ENCODE assay signal across 1 cellular context in the genomic region with DNA sequence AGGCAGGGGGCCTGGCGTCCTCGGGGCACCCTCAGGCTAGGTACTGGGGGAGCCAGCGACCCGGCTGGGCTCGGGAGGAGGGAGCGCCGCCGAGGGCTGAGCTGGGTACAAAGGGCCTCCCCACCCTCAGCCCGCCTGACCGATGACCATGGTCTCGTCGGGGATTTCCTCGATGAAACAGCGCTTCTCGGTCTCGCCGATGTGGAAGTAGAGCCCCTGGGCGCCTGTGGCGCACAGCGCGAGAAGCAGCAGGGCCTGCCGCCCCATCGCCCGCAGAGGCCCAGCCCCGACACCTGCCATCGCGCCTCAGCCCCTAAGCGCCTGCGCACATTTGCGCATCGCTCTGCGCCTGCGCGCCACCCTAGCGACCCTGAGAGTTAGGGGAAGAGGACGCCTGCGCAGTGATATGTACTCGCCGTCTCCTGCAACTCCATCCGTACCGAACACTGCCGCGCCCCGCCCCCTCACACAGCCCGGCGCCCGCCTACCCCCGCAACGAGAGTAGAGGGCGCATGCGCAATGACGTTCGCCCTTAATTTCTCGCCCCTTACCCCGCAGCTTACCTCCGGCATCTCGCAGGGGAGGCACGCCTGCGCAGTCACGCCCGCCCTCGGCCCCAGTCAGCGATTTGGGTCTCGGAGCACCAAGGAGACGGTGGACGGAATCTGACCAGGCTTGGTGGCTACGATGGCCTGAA.
A peak's percentile ranks its signal among the peaks of the same experiment; 100 is the strongest.
TF ChIP-seq lines count a peak whose summit lies in the region.

A gene (minus strand): TSS at position 325 of the 697 bp plus-strand sequence. CDS start 25 bp downstream, at position 300.

TF ChIP-seq in HepG2, 621 proteins besides CTCF, POLR2A, EP300 and RAD21 (continued from another document and continues in another):
- TF ChIP-seq, protein P1, sequence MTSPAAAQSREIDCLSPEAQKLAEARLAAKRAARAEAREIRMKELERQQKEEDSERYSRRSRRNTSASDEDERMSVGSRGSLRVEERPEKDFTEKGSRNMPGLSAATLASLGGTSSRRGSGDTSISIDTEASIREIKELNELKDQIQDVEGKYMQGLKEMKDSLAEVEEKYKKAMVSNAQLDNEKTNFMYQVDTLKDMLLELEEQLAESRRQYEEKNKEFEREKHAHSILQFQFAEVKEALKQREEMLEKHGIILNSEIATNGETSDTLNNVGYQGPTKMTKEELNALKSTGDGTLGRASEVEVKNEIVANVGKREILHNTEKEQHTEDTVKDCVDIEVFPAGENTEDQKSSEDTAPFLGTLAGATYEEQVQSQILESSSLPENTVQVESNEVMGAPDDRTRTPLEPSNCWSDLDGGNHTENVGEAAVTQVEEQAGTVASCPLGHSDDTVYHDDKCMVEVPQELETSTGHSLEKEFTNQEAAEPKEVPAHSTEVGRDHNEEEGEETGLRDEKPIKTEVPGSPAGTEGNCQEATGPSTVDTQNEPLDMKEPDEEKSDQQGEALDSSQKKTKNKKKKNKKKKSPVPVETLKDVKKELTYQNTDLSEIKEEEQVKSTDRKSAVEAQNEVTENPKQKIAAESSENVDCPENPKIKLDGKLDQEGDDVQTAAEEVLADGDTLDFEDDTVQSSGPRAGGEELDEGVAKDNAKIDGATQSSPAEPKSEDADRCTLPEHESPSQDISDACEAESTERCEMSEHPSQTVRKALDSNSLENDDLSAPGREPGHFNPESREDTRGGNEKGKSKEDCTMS (CRISPR knock-in tag; conservative IDR thresholded peaks at IDR 0.05): no peak
- TF ChIP-seq ZNF263 (CRISPR knock-in tag; IDR thresholded peaks at IDR 0.05): peak; percentile 71
- TF ChIP-seq ZNF589 (CRISPR knock-in tag; conservative IDR thresholded peaks at IDR 0.05): no peak
- TF ChIP-seq, protein P2, sequence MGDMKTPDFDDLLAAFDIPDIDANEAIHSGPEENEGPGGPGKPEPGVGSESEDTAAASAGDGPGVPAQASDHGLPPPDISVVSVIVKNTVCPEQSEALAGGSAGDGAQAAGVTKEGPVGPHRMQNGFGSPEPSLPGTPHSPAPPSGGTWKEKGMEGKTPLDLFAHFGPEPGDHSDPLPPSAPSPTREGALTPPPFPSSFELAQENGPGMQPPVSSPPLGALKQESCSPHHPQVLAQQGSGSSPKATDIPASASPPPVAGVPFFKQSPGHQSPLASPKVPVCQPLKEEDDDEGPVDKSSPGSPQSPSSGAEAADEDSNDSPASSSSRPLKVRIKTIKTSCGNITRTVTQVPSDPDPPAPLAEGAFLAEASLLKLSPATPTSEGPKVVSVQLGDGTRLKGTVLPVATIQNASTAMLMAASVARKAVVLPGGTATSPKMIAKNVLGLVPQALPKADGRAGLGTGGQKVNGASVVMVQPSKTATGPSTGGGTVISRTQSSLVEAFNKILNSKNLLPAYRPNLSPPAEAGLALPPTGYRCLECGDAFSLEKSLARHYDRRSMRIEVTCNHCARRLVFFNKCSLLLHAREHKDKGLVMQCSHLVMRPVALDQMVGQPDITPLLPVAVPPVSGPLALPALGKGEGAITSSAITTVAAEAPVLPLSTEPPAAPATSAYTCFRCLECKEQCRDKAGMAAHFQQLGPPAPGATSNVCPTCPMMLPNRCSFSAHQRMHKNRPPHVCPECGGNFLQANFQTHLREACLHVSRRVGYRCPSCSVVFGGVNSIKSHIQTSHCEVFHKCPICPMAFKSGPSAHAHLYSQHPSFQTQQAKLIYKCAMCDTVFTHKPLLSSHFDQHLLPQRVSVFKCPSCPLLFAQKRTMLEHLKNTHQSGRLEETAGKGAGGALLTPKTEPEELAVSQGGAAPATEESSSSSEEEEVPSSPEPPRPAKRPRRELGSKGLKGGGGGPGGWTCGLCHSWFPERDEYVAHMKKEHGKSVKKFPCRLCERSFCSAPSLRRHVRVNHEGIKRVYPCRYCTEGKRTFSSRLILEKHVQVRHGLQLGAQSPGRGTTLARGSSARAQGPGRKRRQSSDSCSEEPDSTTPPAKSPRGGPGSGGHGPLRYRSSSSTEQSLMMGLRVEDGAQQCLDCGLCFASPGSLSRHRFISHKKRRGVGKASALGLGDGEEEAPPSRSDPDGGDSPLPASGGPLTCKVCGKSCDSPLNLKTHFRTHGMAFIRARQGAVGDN (CRISPR knock-in tag; IDR thresholded peaks at IDR 0.05): peak; percentile 95
- TF ChIP-seq ZNF34 (CRISPR knock-in tag; IDR thresholded peaks at IDR 0.05; ENCODE audit: borderline replicate concordance): no peak
- no peak for TF ChIP-seq PRMT3 (CRISPR knock-in tag; IDR thresholded peaks at IDR 0.05; ENCODE audit: borderline replicate concordance, low read depth)
- TF ChIP-seq ZNF264 (CRISPR knock-in tag; IDR thresholded peaks at IDR 0.05): 0 out of 2 replicates have a peak, but pooled peaks have one; percentile 42
- peak; percentile 89 for TF ChIP-seq NAIF1 (CRISPR knock-in tag; IDR thresholded peaks at IDR 0.05; ENCODE audit: borderline replicate concordance)
- TF ChIP-seq, protein P3, sequence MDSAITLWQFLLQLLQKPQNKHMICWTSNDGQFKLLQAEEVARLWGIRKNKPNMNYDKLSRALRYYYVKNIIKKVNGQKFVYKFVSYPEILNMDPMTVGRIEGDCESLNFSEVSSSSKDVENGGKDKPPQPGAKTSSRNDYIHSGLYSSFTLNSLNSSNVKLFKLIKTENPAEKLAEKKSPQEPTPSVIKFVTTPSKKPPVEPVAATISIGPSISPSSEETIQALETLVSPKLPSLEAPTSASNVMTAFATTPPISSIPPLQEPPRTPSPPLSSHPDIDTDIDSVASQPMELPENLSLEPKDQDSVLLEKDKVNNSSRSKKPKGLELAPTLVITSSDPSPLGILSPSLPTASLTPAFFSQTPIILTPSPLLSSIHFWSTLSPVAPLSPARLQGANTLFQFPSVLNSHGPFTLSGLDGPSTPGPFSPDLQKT (CRISPR knock-in tag; IDR thresholded peaks at IDR 0.05; ENCODE audit: borderline replicate concordance): no peak
- peak; percentile 68; the same call in 1 of the 2 replicates for TF ChIP-seq ZNF746 (CRISPR knock-in tag; IDR thresholded peaks at IDR 0.05)
- no peak for TF ChIP-seq CHD4 (IDR thresholded peaks at IDR 0.05; ENCODE audit: borderline replicate concordance, low read length)
- TF ChIP-seq TGIF2 (CRISPR knock-in tag; IDR thresholded peaks at IDR 0.05): no peak
- TF ChIP-seq KLF15 (CRISPR knock-in tag; IDR thresholded peaks at IDR 0.05; ENCODE audit: borderline replicate concordance): 0 out of 2 replicates have a peak, but pooled peaks have one; percentile 80
- no peak for TF ChIP-seq JARID2 (CRISPR knock-in tag; IDR thresholded peaks at IDR 0.05; ENCODE audit: insufficient replicate concordance)
- 0 out of 2 replicates have a peak, but pooled peaks have one; percentile 55 for TF ChIP-seq ARNT2 (CRISPR knock-in tag; IDR thresholded peaks at IDR 0.05; ENCODE audit: low read depth)
- TF ChIP-seq, protein P4, sequence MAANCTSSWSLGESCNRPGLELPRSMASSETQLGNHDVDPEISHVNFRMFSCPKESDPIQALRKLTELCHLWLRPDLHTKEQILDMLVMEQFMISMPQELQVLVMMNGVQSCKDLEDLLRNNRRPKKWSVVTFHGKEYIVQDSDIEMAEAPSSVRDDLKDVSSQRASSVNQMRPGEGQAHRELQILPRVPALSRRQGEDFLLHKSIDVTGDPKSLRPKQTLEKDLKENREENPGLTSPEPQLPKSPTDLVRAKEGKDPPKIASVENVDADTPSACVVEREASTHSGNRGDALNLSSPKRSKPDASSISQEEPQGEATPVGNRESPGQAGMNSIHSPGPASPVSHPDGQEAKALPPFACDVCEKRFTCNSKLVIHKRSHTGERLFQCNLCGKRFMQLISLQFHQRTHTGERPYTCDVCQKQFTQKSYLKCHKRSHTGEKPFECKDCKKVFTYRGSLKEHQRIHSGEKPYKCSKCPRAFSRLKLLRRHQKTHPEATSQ (CRISPR knock-in tag; IDR thresholded peaks at IDR 0.05; ENCODE audit: borderline replicate concordance): peak; percentile 73
- TF ChIP-seq TBP (CRISPR knock-in tag; IDR thresholded peaks at IDR 0.05): no peak
- TF ChIP-seq, protein P5, sequence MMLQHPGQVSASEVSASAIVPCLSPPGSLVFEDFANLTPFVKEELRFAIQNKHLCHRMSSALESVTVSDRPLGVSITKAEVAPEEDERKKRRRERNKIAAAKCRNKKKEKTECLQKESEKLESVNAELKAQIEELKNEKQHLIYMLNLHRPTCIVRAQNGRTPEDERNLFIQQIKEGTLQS (CRISPR knock-in tag; IDR thresholded peaks at IDR 0.05): peak; percentile 25; the same call in 1 of the 2 replicates
- peak; percentile 95 for TF ChIP-seq SPEN (CRISPR knock-in tag; IDR thresholded peaks at IDR 0.05; ENCODE audit: low read depth)
- TF ChIP-seq, protein P6, sequence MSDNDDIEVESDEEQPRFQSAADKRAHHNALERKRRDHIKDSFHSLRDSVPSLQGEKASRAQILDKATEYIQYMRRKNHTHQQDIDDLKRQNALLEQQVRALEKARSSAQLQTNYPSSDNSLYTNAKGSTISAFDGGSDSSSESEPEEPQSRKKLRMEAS (IDR thresholded peaks at IDR 0.05): no peak; the same call in none of the 2 replicates
- no peak for TF ChIP-seq ZNF83 (CRISPR knock-in tag; IDR thresholded peaks at IDR 0.05; ENCODE audit: borderline replicate concordance)
- TF ChIP-seq PITX1 (CRISPR knock-in tag; IDR thresholded peaks at IDR 0.05): 0 out of 2 replicates have a peak, but pooled peaks have one; percentile 20
- TF ChIP-seq ESRRA (CRISPR knock-in tag; IDR thresholded peaks at IDR 0.05; ENCODE audit: low read depth): 0 out of 2 replicates have a peak, but pooled peaks have one; percentile 50
- no peak for TF ChIP-seq FOSL1 (CRISPR knock-in tag; IDR thresholded peaks at IDR 0.05; ENCODE audit: borderline replicate concordance)
- TF ChIP-seq, protein P7, sequence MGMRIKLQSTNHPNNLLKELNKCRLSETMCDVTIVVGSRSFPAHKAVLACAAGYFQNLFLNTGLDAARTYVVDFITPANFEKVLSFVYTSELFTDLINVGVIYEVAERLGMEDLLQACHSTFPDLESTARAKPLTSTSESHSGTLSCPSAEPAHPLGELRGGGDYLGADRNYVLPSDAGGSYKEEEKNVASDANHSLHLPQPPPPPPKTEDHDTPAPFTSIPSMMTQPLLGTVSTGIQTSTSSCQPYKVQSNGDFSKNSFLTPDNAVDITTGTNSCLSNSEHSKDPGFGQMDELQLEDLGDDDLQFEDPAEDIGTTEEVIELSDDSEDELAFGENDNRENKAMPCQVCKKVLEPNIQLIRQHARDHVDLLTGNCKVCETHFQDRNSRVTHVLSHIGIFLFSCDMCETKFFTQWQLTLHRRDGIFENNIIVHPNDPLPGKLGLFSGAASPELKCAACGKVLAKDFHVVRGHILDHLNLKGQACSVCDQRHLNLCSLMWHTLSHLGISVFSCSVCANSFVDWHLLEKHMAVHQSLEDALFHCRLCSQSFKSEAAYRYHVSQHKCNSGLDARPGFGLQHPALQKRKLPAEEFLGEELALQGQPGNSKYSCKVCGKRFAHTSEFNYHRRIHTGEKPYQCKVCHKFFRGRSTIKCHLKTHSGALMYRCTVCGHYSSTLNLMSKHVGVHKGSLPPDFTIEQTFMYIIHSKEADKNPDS (CRISPR knock-in tag; IDR thresholded peaks at IDR 0.05): no peak; the same call in 1 of the 2 replicates
- TF ChIP-seq, protein P8, sequence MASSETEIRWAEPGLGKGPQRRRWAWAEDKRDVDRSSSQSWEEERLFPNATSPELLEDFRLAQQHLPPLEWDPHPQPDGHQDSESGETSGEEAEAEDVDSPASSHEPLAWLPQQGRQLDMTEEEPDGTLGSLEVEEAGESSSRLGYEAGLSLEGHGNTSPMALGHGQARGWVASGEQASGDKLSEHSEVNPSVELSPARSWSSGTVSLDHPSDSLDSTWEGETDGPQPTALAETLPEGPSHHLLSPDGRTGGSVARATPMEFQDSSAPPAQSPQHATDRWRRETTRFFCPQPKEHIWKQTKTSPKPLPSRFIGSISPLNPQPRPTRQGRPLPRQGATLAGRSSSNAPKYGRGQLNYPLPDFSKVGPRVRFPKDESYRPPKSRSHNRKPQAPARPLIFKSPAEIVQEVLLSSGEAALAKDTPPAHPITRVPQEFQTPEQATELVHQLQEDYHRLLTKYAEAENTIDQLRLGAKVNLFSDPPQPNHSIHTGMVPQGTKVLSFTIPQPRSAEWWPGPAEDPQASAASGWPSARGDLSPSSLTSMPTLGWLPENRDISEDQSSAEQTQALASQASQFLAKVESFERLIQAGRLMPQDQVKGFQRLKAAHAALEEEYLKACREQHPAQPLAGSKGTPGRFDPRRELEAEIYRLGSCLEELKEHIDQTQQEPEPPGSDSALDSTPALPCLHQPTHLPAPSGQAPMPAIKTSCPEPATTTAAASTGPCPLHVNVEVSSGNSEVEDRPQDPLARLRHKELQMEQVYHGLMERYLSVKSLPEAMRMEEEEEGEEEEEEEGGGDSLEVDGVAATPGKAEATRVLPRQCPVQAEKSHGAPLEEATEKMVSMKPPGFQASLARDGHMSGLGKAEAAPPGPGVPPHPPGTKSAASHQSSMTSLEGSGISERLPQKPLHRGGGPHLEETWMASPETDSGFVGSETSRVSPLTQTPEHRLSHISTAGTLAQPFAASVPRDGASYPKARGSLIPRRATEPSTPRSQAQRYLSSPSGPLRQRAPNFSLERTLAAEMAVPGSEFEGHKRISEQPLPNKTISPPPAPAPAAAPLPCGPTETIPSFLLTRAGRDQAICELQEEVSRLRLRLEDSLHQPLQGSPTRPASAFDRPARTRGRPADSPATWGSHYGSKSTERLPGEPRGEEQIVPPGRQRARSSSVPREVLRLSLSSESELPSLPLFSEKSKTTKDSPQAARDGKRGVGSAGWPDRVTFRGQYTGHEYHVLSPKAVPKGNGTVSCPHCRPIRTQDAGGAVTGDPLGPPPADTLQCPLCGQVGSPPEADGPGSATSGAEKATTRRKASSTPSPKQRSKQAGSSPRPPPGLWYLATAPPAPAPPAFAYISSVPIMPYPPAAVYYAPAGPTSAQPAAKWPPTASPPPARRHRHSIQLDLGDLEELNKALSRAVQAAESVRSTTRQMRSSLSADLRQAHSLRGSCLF (CRISPR knock-in tag; IDR thresholded peaks at IDR 0.05; ENCODE audit: borderline replicate concordance): no peak
- TF ChIP-seq FOXK1 (CRISPR knock-in tag; IDR thresholded peaks at IDR 0.05; ENCODE audit: borderline replicate concordance, low read depth): 0 out of 2 replicates have a peak, but pooled peaks have one; percentile 36
- TF ChIP-seq ZMAT3 (CRISPR knock-in tag; conservative IDR thresholded peaks at IDR 0.05): peak; percentile 82
- no peak for TF ChIP-seq REXO4 (CRISPR knock-in tag; IDR thresholded peaks at IDR 0.05; ENCODE audit: borderline replicate concordance)
- peak; percentile 82 for TF ChIP-seq DR1 (CRISPR knock-in tag; IDR thresholded peaks at IDR 0.05)
- TF ChIP-seq AKAP8 (CRISPR knock-in tag; IDR thresholded peaks at IDR 0.05): no peak; the same call in 1 of the 2 replicates
- TF ChIP-seq, protein P9, sequence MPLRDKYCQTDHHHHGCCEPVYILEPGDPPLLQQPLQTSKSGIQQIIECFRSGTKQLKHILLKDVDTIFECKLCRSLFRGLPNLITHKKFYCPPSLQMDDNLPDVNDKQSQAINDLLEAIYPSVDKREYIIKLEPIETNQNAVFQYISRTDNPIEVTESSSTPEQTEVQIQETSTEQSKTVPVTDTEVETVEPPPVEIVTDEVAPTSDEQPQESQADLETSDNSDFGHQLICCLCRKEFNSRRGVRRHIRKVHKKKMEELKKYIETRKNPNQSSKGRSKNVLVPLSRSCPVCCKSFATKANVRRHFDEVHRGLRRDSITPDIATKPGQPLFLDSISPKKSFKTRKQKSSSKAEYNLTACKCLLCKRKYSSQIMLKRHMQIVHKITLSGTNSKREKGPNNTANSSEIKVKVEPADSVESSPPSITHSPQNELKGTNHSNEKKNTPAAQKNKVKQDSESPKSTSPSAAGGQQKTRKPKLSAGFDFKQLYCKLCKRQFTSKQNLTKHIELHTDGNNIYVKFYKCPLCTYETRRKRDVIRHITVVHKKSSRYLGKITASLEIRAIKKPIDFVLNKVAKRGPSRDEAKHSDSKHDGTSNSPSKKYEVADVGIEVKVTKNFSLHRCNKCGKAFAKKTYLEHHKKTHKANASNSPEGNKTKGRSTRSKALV (CRISPR knock-in tag; IDR thresholded peaks at IDR 0.05): peak; percentile 51; the same call in 1 of the 2 replicates
- peak; percentile 61; the same call in 1 of the 2 replicates for TF ChIP-seq ETV6 (CRISPR knock-in tag; conservative IDR thresholded peaks at IDR 0.05)
- 0 out of 2 replicates have a peak, but pooled peaks have one; percentile 32 for TF ChIP-seq ZNF780A (CRISPR knock-in tag; IDR thresholded peaks at IDR 0.05)
- peak; percentile 96 for TF ChIP-seq PHF8 (CRISPR knock-in tag; IDR thresholded peaks at IDR 0.05)
- 0 out of 2 replicates have a peak, but pooled peaks have one; percentile 33 for TF ChIP-seq KLF6 (CRISPR knock-in tag; IDR thresholded peaks at IDR 0.05)
